10 cellular contexts compared by ENCODE assay signal in genomic region chr16:90100790-90101189, GRCh38. TPM values are rescaled to one million over a fixed set of nuclear protein-coding genes. Genes with fewer than 3 reads are reported as not detected.
"Had no signal": no experiment of that assay in that cellular context is flagged by ENCODE, and none has a peak within 500 bp of the region (broad histone marks: within the 10 kb centered on the region; RNA-seq: fewer than 3 reads in every experiment).

No MANE protein-coding gene starts in this region.

RNA-seq across cellular contexts. Expression of gene PRDM7, which starts 23.7 kb away (rescaled TPM):
- total RNA-seq: activated B cell treated with CpG ODN at 0.5 μM for 24 hours; activated CD8-positive, alpha-beta T cell treated with anti-CD3 and anti-CD28 coated beads for 36 hours; activated T-cell treated with anti-CD3 and anti-CD28 coated beads, Interleukin-2, amount 50 U/mL, for 4 hours; body of pancreas; chondrocyte; dermis blood vessel endothelial cell; esophagus muscularis mucosa; foreskin keratinocyte; T-helper 17 cell had no signal
- polyA plus RNA-seq: adipose tissue, foreskin keratinocyte had no signal
